2 cellular contexts compared by ENCODE assay signal in genomic region chr13:102774210-102774560, GRCh38.
TF ChIP-seq lines count a peak whose summit lies in the region.

No MANE protein-coding gene starts in this region.

TF ChIP-seq in SK-N-SH, 30 proteins besides CTCF, POLR2A, EP300 and RAD21 (continued from another document):
- TF ChIP-seq ZBTB33 (IDR thresholded peaks at IDR 0.05; ENCODE audit: borderline replicate concordance, low read depth) = no peak
- TF ChIP-seq MEF2A (IDR thresholded peaks at IDR 0.05; ENCODE audit: borderline replicate concordance, low read depth) = no peak
- no peak for TF ChIP-seq IRF3 (IDR thresholded peaks at IDR 0.05; ENCODE audit: low read depth, low read length)
- no peak for TF ChIP-seq FOSL2 (IDR thresholded peaks at IDR 0.05; ENCODE audit: borderline replicate concordance, low read depth)
- no peak for TF ChIP-seq TAF1 (IDR thresholded peaks at IDR 0.05; ENCODE audit: borderline replicate concordance, low read depth, low read length)
- TF ChIP-seq MAX (IDR thresholded peaks at IDR 0.05; ENCODE audit: low read depth) = no peak
- TF ChIP-seq NFIC (IDR thresholded peaks at IDR 0.05; ENCODE audit: borderline replicate concordance) = no peak
- TF ChIP-seq JUND (IDR thresholded peaks at IDR 0.05) = no peak
- no peak for TF ChIP-seq YY1 (IDR thresholded peaks at IDR 0.05; ENCODE audit: low read depth)
- no peak for TF ChIP-seq NRF1 (IDR thresholded peaks at IDR 0.05; ENCODE audit: low read depth, low read length)
- TF ChIP-seq EZH2phosphoT487 (IDR thresholded peaks at IDR 0.05; ENCODE audit: borderline replicate concordance, low read depth) = no peak
TF ChIP-seq in SK-N-SH: peak in this region for 0.

TF ChIP-seq in SK-N-SH treated with all-trans-retinoic acid at 6 μM for 48 hours, 23 proteins besides CTCF, POLR2A, EP300 and RAD21 (continued from another document):
- no peak for TF ChIP-seq PATZ1 (CRISPR knock-in tag; IDR thresholded peaks at IDR 0.05; ENCODE audit: borderline replicate concordance)
- no peak for TF ChIP-seq TCF4 (CRISPR knock-in tag; IDR thresholded peaks at IDR 0.05; ENCODE audit: borderline replicate concordance)
- TF ChIP-seq ESRRG (CRISPR knock-in tag; IDR thresholded peaks at IDR 0.05) = no peak
- no peak for TF ChIP-seq ISL1 (CRISPR knock-in tag; IDR thresholded peaks at IDR 0.05)
- no peak for TF ChIP-seq ARNTL (CRISPR knock-in tag; IDR thresholded peaks at IDR 0.05; ENCODE audit: borderline replicate concordance, low read depth)
- TF ChIP-seq ZFP30 (CRISPR knock-in tag; IDR thresholded peaks at IDR 0.05) = no peak
TF ChIP-seq in SK-N-SH treated with all-trans-retinoic acid at 6 μM for 48 hours: peak in this region for 0.
